In the genomic region with DNA sequence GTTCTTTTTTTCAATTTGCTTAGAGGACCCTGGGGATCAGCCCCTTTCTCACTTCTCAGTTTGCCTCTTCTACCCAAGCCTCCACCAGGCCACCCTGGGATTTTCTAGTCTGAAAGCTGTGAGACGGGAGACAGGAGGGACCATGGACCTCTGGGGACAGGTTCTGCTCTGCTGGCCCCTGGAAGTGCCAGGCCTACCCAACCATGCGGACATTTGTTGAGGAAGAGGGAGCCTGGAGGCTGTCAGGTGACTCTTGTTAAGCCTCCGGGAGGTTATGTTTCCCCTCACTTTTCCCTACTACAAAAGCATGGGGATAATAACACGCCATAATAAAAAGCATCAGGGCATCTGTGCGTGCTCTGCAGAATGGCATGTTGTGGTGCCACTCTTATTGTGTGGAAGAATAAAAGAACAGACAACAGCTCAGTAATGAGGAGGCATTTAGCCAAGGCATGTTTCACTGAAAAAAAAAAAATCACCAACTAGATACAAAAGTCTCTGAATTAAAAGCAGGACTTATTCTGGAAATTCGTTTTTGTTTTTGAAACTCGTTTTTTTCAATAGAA, we compare ENCODE assay signal across 2 cellular contexts.
TF ChIP-seq lines count a peak whose summit lies in the region.

No MANE protein-coding gene starts in this region.

TF ChIP-seq in GM23338, 12 proteins besides CTCF, POLR2A, EP300 and RAD21 (continues in another document):
- TF ChIP-seq, protein P1, sequence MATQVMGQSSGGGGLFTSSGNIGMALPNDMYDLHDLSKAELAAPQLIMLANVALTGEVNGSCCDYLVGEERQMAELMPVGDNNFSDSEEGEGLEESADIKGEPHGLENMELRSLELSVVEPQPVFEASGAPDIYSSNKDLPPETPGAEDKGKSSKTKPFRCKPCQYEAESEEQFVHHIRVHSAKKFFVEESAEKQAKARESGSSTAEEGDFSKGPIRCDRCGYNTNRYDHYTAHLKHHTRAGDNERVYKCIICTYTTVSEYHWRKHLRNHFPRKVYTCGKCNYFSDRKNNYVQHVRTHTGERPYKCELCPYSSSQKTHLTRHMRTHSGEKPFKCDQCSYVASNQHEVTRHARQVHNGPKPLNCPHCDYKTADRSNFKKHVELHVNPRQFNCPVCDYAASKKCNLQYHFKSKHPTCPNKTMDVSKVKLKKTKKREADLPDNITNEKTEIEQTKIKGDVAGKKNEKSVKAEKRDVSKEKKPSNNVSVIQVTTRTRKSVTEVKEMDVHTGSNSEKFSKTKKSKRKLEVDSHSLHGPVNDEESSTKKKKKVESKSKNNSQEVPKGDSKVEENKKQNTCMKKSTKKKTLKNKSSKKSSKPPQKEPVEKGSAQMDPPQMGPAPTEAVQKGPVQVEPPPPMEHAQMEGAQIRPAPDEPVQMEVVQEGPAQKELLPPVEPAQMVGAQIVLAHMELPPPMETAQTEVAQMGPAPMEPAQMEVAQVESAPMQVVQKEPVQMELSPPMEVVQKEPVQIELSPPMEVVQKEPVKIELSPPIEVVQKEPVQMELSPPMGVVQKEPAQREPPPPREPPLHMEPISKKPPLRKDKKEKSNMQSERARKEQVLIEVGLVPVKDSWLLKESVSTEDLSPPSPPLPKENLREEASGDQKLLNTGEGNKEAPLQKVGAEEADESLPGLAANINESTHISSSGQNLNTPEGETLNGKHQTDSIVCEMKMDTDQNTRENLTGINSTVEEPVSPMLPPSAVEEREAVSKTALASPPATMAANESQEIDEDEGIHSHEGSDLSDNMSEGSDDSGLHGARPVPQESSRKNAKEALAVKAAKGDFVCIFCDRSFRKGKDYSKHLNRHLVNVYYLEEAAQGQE (IDR thresholded peaks at IDR 0.05; ENCODE audit: unreplicated experiment), result no peak
- TF ChIP-seq JUNB (IDR thresholded peaks at IDR 0.05; ENCODE audit: unreplicated experiment) (no peak), STAT1 (IDR thresholded peaks at IDR 0.05; ENCODE audit: unreplicated experiment) (no peak), CREB1 (CRISPR knock-in tag; IDR thresholded peaks at IDR 0.05; ENCODE audit: low read depth) (no peak), EZH2 (IDR thresholded peaks at IDR 0.05; ENCODE audit: low read depth, unreplicated experiment) (no peak), ZNF331 (CRISPR knock-in tag; IDR thresholded peaks at IDR 0.05; ENCODE audit: low read depth) (no peak), ETS1 (IDR thresholded peaks at IDR 0.05) (no peak), NANOG (IDR thresholded peaks at IDR 0.05; ENCODE audit: borderline replicate concordance) (no peak), ZNF462 (CRISPR knock-in tag; IDR thresholded peaks at IDR 0.05) (no peak)

TF ChIP-seq in SK-N-SH, 30 proteins besides CTCF, POLR2A, EP300 and RAD21:
- TF ChIP-seq JUND (IDR thresholded peaks at IDR 0.05) (no peak), ELF1 (IDR thresholded peaks at IDR 0.05) (no peak), USF2 (IDR thresholded peaks at IDR 0.05; ENCODE audit: borderline replicate concordance, low read depth, low read length) (no peak), TAF1 (IDR thresholded peaks at IDR 0.05; ENCODE audit: borderline replicate concordance, low read depth, low read length) (no peak), RXRA (IDR thresholded peaks at IDR 0.05; ENCODE audit: borderline replicate concordance, low read depth) (no peak), IRF3 (IDR thresholded peaks at IDR 0.05; ENCODE audit: low read depth, low read length) (no peak), CHD2 (IDR thresholded peaks at IDR 0.05; ENCODE audit: low read length, partially characterized antibody) (no peak), RCOR1 (IDR thresholded peaks at IDR 0.05; ENCODE audit: low read length) (no peak), FOXJ3 (CRISPR knock-in tag; IDR thresholded peaks at IDR 0.05) (no peak), TCF12 (IDR thresholded peaks at IDR 0.05) (no peak)
- TF ChIP-seq, protein P2, sequence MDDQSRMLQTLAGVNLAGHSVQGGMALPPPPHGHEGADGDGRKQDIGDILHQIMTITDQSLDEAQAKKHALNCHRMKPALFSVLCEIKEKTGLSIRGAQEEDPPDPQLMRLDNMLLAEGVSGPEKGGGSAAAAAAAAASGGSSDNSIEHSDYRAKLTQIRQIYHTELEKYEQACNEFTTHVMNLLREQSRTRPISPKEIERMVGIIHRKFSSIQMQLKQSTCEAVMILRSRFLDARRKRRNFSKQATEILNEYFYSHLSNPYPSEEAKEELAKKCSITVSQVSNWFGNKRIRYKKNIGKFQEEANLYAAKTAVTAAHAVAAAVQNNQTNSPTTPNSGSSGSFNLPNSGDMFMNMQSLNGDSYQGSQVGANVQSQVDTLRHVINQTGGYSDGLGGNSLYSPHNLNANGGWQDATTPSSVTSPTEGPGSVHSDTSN (IDR thresholded peaks at IDR 0.05), result no peak
